Comparison of ENCODE assay signal across 1 cellular context in the genomic region with DNA sequence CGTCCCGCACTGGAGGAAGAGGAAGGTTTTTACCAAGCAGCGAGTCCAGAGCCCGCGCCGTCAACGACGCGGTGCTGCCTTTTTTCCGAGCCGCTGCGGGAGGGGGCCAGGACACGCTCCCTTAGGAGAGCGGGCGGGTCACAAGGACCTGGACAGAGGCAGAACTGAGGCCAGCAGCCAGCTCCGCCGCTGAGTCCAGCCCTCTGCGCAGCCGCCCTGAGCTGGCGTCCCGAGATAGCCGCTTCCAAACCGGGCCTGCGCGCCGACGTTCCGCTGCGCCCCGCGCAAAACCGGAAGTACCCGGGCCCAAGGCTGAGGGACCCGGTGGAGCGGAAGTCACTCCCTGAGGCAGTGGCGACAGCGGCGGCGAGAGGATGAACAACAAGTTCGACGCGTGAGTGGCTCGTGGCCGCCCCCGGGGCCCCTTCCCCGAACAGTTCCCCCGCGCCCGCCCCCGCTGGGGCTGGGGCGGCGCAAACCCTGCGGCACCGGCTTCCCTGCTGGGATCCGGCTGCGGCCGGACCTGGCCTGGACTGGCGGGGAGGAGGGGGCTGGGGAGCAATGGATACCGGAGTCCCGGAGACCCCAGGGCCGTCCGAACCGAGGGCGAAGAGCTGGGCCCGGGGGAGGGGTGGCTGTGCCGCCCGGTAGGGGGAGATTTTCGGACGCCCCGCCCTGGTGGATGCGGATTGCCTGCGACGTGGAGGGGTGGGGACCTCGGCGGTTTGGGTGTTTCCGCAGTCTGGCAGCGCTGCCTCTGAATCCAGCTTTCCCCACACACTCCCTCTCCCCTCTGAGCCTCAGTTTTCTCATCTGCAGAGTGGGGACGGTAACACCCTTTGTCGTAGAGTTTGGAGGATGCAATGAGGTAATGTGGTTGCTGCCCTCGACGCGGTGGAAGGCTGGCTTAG.
A peak's percentile ranks its signal among the peaks of the same experiment; 100 is the strongest.
TF ChIP-seq lines count a peak whose summit lies in the region.

A gene with protein sequence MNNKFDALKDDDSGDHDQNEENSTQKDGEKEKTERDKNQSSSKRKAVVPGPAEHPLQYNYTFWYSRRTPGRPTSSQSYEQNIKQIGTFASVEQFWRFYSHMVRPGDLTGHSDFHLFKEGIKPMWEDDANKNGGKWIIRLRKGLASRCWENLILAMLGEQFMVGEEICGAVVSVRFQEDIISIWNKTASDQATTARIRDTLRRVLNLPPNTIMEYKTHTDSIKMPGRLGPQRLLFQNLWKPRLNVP (plus strand): TSS at position 339 of the 911 bp plus-strand sequence. CDS start 36 bp downstream, at position 375.
A gene (minus strand): TSS at position 207 of the 911 bp plus-strand sequence. CDS start 675 bp downstream, outside the sequence.

TF ChIP-seq in HepG2, 621 proteins besides CTCF, POLR2A, EP300 and RAD21 (continued from another document and continues in another):
- TF ChIP-seq ZC3H13 (CRISPR knock-in tag; IDR thresholded peaks at IDR 0.05) (peak; percentile 97), MED1 (CRISPR knock-in tag; IDR thresholded peaks at IDR 0.05) (peak; percentile 96), ZFP1 (CRISPR knock-in tag; IDR thresholded peaks at IDR 0.05) (peak; percentile 93; the same call in 1 of the 2 replicates), ZBTB20 (CRISPR knock-in tag; IDR thresholded peaks at IDR 0.05; ENCODE audit: borderline replicate concordance, low read depth) (peak; percentile 91), ZSCAN9 (CRISPR knock-in tag; IDR thresholded peaks at IDR 0.05; ENCODE audit: borderline replicate concordance) (peak; percentile 99), NFKBIZ (CRISPR knock-in tag; IDR thresholded peaks at IDR 0.05) (peak; percentile 98), ZSCAN12 (CRISPR knock-in tag; IDR thresholded peaks at IDR 0.05) (peak; percentile 96), ZSCAN21 (CRISPR knock-in tag; IDR thresholded peaks at IDR 0.05; ENCODE audit: borderline replicate concordance) (peak; percentile 99), MYC (CRISPR knock-in tag; IDR thresholded peaks at IDR 0.05; ENCODE audit: borderline replicate concordance) (peak; percentile 99), NR3C1 (CRISPR knock-in tag; IDR thresholded peaks at IDR 0.05) (peak; percentile 0; the same call in 1 of the 2 replicates), TEAD3 (CRISPR knock-in tag; optimal IDR thresholded peaks at IDR 0.05; ENCODE audit: borderline replicate concordance) (peak; percentile 85), SNRNP70 (IDR thresholded peaks at IDR 0.05; ENCODE audit: low read depth, low read length) (no peak), TOPORS (CRISPR knock-in tag; IDR thresholded peaks at IDR 0.05) (peak; percentile 99), NFATC3 (CRISPR knock-in tag; IDR thresholded peaks at IDR 0.05) (peak; percentile 98), KDM3A (CRISPR knock-in tag; IDR thresholded peaks at IDR 0.05; ENCODE audit: low read depth) (peak; percentile 99), ZNF703 (CRISPR knock-in tag; IDR thresholded peaks at IDR 0.05; ENCODE audit: borderline replicate concordance) (peak; percentile 99), AGO2 (optimal IDR thresholded peaks at IDR 0.05; ENCODE audit: low read depth, low read length) (peak; percentile 84), ZBTB42 (CRISPR knock-in tag; IDR thresholded peaks at IDR 0.05) (peak; percentile 96; the same call in 1 of the 2 replicates), ZNF335 (CRISPR knock-in tag; IDR thresholded peaks at IDR 0.05) (peak; percentile 92), SIX4 (CRISPR knock-in tag; IDR thresholded peaks at IDR 0.05) (peak; percentile 77), ZNF549 (CRISPR knock-in tag; IDR thresholded peaks at IDR 0.05) (peak; percentile 94), ZNF282 (IDR thresholded peaks at IDR 0.05; ENCODE audit: partially characterized antibody) (no peak), ZNF33B (CRISPR knock-in tag; IDR thresholded peaks at IDR 0.05) (peak; percentile 99), SETDB1 (CRISPR knock-in tag; IDR thresholded peaks at IDR 0.05; ENCODE audit: borderline replicate concordance) (peak; percentile 96), HIVEP1 (CRISPR knock-in tag; IDR thresholded peaks at IDR 0.05) (peak; percentile 97), ZNF430 (CRISPR knock-in tag; IDR thresholded peaks at IDR 0.05) (peak; percentile 99), SMAD1 (CRISPR knock-in tag; IDR thresholded peaks at IDR 0.05; ENCODE audit: borderline replicate concordance, low read depth) (peak; percentile 96; the same call in 1 of the 2 replicates), TAF1 (CRISPR knock-in tag; IDR thresholded peaks at IDR 0.05) (peak; percentile 95), RFX3 (CRISPR knock-in tag; IDR thresholded peaks at IDR 0.05) (no peak)
- TF ChIP-seq, protein P1, sequence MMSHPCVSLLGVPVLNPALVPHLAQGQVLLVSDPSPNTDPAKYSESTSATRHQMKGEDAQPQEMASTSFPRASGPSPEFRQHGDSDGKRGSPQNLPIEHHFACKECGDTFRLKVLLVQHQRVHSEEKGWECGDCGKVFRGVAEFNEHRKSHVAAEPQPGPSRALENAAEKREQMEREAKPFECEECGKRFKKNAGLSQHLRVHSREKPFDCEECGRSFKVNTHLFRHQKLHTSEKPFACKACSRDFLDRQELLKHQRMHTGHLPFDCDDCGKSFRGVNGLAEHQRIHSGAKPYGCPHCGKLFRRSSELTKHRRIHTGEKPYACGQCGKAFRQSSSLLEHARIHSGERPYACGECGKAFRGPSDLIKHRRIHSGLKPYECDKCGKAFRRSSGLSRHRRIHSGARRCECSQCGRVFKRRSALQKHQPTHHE (CRISPR knock-in tag; IDR thresholded peaks at IDR 0.05; ENCODE audit: borderline replicate concordance) = peak; percentile 97
- TF ChIP-seq, protein P2, sequence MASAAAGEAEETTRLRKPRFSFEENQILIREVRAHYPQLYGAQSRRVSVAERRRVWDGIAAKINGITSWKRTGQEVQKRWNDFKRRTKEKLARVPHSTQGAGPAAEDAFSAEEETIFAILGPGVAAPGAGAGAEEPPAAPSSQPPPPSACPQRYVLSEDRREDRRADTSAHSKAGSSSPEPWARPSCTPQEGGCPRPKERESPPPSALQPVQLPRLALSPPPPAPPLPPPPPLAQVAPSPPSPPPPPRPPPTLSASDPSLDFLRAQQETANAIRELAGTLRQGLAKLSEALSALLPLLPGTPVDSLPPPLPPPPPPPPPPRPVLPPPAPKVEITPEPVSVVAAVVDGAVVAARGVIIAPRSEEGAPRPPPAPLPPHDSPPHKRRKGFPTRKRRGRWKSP (CRISPR knock-in tag; IDR thresholded peaks at IDR 0.05) = peak; percentile 99
- TF ChIP-seq, protein P3, sequence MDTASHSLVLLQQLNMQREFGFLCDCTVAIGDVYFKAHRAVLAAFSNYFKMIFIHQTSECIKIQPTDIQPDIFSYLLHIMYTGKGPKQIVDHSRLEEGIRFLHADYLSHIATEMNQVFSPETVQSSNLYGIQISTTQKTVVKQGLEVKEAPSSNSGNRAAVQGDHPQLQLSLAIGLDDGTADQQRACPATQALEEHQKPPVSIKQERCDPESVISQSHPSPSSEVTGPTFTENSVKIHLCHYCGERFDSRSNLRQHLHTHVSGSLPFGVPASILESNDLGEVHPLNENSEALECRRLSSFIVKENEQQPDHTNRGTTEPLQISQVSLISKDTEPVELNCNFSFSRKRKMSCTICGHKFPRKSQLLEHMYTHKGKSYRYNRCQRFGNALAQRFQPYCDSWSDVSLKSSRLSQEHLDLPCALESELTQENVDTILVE (CRISPR knock-in tag; IDR thresholded peaks at IDR 0.05) = peak; percentile 99
- TF ChIP-seq, protein P4, sequence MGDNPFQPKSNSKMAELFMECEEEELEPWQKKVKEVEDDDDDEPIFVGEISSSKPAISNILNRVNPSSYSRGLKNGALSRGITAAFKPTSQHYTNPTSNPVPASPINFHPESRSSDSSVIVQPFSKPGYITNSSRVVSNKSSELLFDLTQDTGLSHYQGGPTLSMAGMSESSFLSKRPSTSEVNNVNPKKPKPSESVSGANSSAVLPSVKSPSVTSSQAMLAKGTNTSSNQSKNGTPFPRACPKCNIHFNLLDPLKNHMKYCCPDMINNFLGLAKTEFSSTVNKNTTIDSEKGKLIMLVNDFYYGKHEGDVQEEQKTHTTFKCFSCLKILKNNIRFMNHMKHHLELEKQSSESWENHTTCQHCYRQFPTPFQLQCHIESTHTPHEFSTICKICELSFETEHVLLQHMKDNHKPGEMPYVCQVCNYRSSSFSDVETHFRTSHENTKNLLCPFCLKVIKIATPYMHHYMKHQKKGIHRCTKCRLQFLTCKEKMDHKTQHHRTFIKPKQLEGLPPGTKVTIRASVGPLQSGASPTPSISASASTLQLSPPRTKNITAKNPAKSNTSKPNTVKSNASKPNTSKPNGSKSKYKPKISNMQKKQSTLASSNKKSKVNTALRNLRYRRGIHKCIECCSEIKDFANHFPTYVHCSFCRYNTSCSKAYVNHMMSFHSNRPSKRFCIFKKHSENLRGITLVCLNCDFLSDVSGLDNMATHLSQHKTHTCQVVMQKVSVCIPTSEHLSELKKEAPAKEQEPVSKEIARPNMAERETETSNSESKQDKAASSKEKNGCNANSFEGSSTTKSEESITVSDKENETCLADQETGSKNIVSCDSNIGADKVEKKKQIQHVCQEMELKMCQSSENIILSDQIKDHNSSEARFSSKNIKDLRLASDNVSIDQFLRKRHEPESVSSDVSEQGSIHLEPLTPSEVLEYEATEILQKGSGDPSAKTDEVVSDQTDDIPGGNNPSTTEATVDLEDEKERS (CRISPR knock-in tag; IDR thresholded peaks at IDR 0.05) = peak; percentile 90; the same call in 1 of the 2 replicates
- TF ChIP-seq, protein P5, sequence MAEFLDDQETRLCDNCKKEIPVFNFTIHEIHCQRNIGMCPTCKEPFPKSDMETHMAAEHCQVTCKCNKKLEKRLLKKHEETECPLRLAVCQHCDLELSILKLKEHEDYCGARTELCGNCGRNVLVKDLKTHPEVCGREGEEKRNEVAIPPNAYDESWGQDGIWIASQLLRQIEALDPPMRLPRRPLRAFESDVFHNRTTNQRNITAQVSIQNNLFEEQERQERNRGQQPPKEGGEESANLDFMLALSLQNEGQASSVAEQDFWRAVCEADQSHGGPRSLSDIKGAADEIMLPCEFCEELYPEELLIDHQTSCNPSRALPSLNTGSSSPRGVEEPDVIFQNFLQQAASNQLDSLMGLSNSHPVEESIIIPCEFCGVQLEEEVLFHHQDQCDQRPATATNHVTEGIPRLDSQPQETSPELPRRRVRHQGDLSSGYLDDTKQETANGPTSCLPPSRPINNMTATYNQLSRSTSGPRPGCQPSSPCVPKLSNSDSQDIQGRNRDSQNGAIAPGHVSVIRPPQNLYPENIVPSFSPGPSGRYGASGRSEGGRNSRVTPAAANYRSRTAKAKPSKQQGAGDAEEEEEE (CRISPR knock-in tag; IDR thresholded peaks at IDR 0.05; ENCODE audit: borderline replicate concordance) = 0 out of 2 replicates have a peak, but pooled peaks have one; percentile 68
- TF ChIP-seq, protein P6, sequence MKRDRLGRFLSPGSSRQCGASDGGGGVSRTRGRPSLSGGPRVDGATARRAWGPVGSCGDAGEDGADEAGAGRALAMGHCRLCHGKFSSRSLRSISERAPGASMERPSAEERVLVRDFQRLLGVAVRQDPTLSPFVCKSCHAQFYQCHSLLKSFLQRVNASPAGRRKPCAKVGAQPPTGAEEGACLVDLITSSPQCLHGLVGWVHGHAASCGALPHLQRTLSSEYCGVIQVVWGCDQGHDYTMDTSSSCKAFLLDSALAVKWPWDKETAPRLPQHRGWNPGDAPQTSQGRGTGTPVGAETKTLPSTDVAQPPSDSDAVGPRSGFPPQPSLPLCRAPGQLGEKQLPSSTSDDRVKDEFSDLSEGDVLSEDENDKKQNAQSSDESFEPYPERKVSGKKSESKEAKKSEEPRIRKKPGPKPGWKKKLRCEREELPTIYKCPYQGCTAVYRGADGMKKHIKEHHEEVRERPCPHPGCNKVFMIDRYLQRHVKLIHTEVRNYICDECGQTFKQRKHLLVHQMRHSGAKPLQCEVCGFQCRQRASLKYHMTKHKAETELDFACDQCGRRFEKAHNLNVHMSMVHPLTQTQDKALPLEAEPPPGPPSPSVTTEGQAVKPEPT (CRISPR knock-in tag; IDR thresholded peaks at IDR 0.05; ENCODE audit: low read depth) = peak; percentile 96
- TF ChIP-seq, protein P7, sequence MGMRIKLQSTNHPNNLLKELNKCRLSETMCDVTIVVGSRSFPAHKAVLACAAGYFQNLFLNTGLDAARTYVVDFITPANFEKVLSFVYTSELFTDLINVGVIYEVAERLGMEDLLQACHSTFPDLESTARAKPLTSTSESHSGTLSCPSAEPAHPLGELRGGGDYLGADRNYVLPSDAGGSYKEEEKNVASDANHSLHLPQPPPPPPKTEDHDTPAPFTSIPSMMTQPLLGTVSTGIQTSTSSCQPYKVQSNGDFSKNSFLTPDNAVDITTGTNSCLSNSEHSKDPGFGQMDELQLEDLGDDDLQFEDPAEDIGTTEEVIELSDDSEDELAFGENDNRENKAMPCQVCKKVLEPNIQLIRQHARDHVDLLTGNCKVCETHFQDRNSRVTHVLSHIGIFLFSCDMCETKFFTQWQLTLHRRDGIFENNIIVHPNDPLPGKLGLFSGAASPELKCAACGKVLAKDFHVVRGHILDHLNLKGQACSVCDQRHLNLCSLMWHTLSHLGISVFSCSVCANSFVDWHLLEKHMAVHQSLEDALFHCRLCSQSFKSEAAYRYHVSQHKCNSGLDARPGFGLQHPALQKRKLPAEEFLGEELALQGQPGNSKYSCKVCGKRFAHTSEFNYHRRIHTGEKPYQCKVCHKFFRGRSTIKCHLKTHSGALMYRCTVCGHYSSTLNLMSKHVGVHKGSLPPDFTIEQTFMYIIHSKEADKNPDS (CRISPR knock-in tag; IDR thresholded peaks at IDR 0.05) = peak; percentile 97
- TF ChIP-seq, protein P8, sequence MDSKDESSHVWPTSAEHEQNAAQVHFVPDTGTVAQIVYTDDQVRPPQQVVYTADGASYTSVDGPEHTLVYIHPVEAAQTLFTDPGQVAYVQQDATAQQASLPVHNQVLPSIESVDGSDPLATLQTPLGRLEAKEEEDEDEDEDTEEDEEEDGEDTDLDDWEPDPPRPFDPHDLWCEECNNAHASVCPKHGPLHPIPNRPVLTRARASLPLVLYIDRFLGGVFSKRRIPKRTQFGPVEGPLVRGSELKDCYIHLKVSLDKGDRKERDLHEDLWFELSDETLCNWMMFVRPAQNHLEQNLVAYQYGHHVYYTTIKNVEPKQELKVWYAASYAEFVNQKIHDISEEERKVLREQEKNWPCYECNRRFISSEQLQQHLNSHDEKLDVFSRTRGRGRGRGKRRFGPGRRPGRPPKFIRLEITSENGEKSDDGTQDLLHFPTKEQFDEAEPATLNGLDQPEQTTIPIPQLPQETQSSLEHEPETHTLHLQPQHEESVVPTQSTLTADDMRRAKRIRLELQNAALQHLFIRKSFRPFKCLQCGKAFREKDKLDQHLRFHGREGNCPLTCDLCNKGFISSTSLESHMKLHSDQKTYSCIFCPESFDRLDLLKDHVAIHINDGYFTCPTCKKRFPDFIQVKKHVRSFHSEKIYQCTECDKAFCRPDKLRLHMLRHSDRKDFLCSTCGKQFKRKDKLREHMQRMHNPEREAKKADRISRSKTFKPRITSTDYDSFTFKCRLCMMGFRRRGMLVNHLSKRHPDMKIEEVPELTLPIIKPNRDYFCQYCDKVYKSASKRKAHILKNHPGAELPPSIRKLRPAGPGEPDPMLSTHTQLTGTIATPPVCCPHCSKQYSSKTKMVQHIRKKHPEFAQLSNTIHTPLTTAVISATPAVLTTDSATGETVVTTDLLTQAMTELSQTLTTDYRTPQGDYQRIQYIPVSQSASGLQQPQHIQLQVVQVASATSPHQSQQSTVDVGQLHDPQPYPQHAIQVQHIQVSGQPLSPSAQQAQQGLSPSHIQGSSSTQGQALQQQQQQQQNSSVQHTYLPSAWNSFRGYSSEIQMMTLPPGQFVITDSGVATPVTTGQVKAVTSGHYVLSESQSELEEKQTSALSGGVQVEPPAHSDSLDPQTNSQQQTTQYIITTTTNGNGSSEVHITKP (CRISPR knock-in tag; IDR thresholded peaks at IDR 0.05; ENCODE audit: low read depth) = peak; percentile 93
- TF ChIP-seq, protein P9, sequence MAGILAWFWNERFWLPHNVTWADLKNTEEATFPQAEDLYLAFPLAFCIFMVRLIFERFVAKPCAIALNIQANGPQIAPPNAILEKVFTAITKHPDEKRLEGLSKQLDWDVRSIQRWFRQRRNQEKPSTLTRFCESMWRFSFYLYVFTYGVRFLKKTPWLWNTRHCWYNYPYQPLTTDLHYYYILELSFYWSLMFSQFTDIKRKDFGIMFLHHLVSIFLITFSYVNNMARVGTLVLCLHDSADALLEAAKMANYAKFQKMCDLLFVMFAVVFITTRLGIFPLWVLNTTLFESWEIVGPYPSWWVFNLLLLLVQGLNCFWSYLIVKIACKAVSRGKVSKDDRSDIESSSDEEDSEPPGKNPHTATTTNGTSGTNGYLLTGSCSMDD (CRISPR knock-in tag; IDR thresholded peaks at IDR 0.05) = peak; percentile 23; the same call in 1 of the 2 replicates
